Comparison of ENCODE assay signal across 16 cellular contexts in the genomic region with DNA sequence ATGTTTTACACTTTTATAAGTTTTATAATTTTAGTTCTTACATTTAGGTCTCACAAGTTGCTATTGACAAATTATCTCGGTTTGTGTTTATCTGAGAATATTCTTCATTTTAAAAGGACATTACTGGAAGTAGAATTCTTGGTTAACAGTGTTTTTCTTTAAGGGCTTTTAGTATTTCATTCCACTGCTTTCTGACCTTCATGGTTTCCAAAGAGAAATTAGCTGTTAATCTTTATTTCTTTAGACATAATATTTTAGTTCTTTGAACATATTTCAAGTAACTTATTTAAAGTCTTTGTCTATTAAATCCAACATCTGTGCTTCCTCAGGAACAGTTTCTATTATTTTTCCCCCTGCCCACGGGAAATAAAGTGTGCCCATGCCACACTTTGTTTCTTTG.
DNase-seq lines count a peak whose midpoint lies in the region; FAIRE-seq and TF ChIP-seq lines count a peak whose summit lies in the region.
"Had no signal": no experiment of that assay in that cellular context is flagged by ENCODE, and none has a peak within 500 bp of the region (broad histone marks: within the 10 kb centered on the region; RNA-seq: fewer than 3 reads in every experiment).

No MANE protein-coding gene starts in this region.

- H3K4me1 Mint-ChIP-seq in MCF 10A (ENCODE audit: insufficient read depth, unreplicated experiment), result no peaks in the 10 kb centered on the region
- H3K4me1 Mint-ChIP-seq in nephron progenitor cell, result no peaks in the 10 kb centered on the region
- H3K4me1 Mint-ChIP-seq in endothelial cell (ENCODE audit: unreplicated experiment), result no peaks in the 10 kb centered on the region
- H3K4me1 Mint-ChIP-seq: B cell had no signal

- BruUV-seq in MCF 10A (replicated peaks; lab: Mats Ljungman, UMichigan), result no TSS peak

- POLR2A ChIA-PET in MCF 10A (lab: Yijun Ruan, JAX), result no interaction called here

- no peak overlapping the region for H3K4me3 Mint-ChIP-seq in MCF 10A (ENCODE audit: unreplicated experiment)
- no peak overlapping the region for H3K4me3 Mint-ChIP-seq in nephron progenitor cell
- no peak overlapping the region for H3K4me3 Mint-ChIP-seq in endothelial cell (ENCODE audit: unreplicated experiment)
- H3K4me3 Mint-ChIP-seq: B cell; CD4-positive, CD25-positive, alpha-beta regulatory T cell; CD8-positive, alpha-beta T cell had no signal

- intact Hi-C loops in MCF 10A (cut with micrococcal nuclease), result no loop called here

- FAIRE-seq in G401.6 (lab: Jason Lieb, UNC), result peak; percentile 44
- peak; percentile 31 for FAIRE-seq in TTC549 (lab: Jason Lieb, UNC)
- peak; percentile 26 for FAIRE-seq in frontal cortex (lab: Jason Lieb, UNC)
- FAIRE-seq: GM12892 had no signal

- peak; percentile 7 for DNase-seq in amniotic epithelial cell (ENCODE audit: low read depth)
- DNase-seq in frontal cortex (ENCODE audit: low spot score in 2 of 2), result no peak
- no peak for DNase-seq in MCF 10A (ENCODE audit: unreplicated experiment)
- no peak for DNase-seq in nephron progenitor cell
- no peak for DNase-seq in endothelial cell (ENCODE audit: low spot score)
- DNase-seq: Caco-2; CD4-positive, CD25-positive, alpha-beta regulatory T cell; CD8-positive, alpha-beta T cell; DMS153; EL; GF-D8; GOT3 had no signal

- no peak overlapping the region for H3K27ac Mint-ChIP-seq in MCF 10A (ENCODE audit: low read depth, unreplicated experiment)
- no peak overlapping the region for H3K27ac Mint-ChIP-seq in nephron progenitor cell
- no peak overlapping the region for H3K27ac Mint-ChIP-seq in endothelial cell (ENCODE audit: unreplicated experiment)
- H3K27ac Mint-ChIP-seq: B cell; CD8-positive, alpha-beta T cell had no signal

- H3K9me3 Mint-ChIP-seq in MCF 10A (ENCODE audit: unreplicated experiment), result peaks cover 30% of the 10 kb centered on the region
- peaks cover 55% of the 10 kb centered on the region for H3K9me3 Mint-ChIP-seq in nephron progenitor cell
- peaks cover 16% of the 10 kb centered on the region for H3K9me3 Mint-ChIP-seq in endothelial cell (ENCODE audit: unreplicated experiment)

- H3K36me3 Mint-ChIP-seq in MCF 10A (ENCODE audit: insufficient read depth, unreplicated experiment), result no peaks in the 10 kb centered on the region
- H3K36me3 Mint-ChIP-seq in nephron progenitor cell (ENCODE audit: low read depth), result peaks cover 59% of the 10 kb centered on the region
- peaks cover 28% of the 10 kb centered on the region for H3K36me3 Mint-ChIP-seq in endothelial cell (ENCODE audit: low read depth, unreplicated experiment)
- H3K36me3 Mint-ChIP-seq: CD4-positive, CD25-positive, alpha-beta regulatory T cell; CD8-positive, alpha-beta T cell had no signal

- TF ChIP-seq CTCF in MCF 10A (IDR thresholded peaks at IDR 0.05; ENCODE audit: unreplicated experiment) (no peak), nephron progenitor cell (IDR thresholded peaks at IDR 0.05) (no peak), endothelial cell (IDR thresholded peaks at IDR 0.05; ENCODE audit: unreplicated experiment) (no peak)

- no peaks in the 10 kb centered on the region for H3K27me3 Mint-ChIP-seq in MCF 10A (ENCODE audit: insufficient read depth, unreplicated experiment)
- H3K27me3 Mint-ChIP-seq in nephron progenitor cell (ENCODE audit: low read depth, poor library complexity), result no peaks in the 10 kb centered on the region
- peaks cover 4% of the 10 kb centered on the region for H3K27me3 Mint-ChIP-seq in endothelial cell (ENCODE audit: unreplicated experiment)
- H3K27me3 Mint-ChIP-seq: B cell; CD4-positive, CD25-positive, alpha-beta regulatory T cell had no signal

- CTCF ChIA-PET in MCF 10A (lab: Yijun Ruan, JAX), result interaction anchor here (0.7 kb wide), 1 partner anchor 30 kb away, joined by 3 read pairs; no protein-coding TSS in a partner anchor
